8 cellular contexts compared by ENCODE assay signal in genomic region chr17:4607773-4608187, GRCh38. TPM values are rescaled to one million over a fixed set of nuclear protein-coding genes. Genes with fewer than 3 reads are reported as not detected.
DNase-seq lines count a peak whose midpoint lies in the region; ATAC-seq and TF ChIP-seq lines count a peak whose summit lies in the region.

No MANE protein-coding gene starts in this region.

- WGBS in smooth muscle cell (ENCODE audit: low lambda C conversion rate) = 29% methylated on average over 9 of the region's 9 CpGs
- 61% methylated on average over 9 of the region's 9 CpGs for WGBS in SK-N-SH (ENCODE audit: low lambda C conversion rate)

- H3K36me3 ChIP-seq in smooth muscle cell (ENCODE audit: low read depth) (no peaks in the 10 kb centered on the region), SK-N-SH (replicated peaks in 1 of 2; ENCODE audit: control insufficient read depth in 1 of 2, insufficient read depth in 2 of 2, low read length in 1 of 2) (no peaks in the 10 kb centered on the region)

- H3K9me3 ChIP-seq in smooth muscle cell (replicated peaks; ENCODE audit: low read depth) = no peaks in the 10 kb centered on the region
- H3K9me3 ChIP-seq in SK-N-SH = no peaks in the 10 kb centered on the region

- H3K79me2 ChIP-seq in smooth muscle cell (ENCODE audit: low read depth) (no peaks in the 10 kb centered on the region), SK-N-SH (ENCODE audit: insufficient read depth) (no peaks in the 10 kb centered on the region)

- ATAC-seq in left colon = no peak
- no peak for ATAC-seq in HG03095 (IDR thresholded peaks at IDR 0.05; ENCODE audit: unreplicated experiment)
- no peak for ATAC-seq in esophagus mucosa
- no peak for ATAC-seq in HG03025 (IDR thresholded peaks at IDR 0.05; ENCODE audit: low FRiP score, unreplicated experiment)

- H3F3A ChIP-seq in smooth muscle cell (ENCODE audit: low read depth) (no peaks in the 10 kb centered on the region), SK-N-SH (replicated peaks; ENCODE audit: insufficient read depth) (no peaks in the 10 kb centered on the region)

- peak overlapping the region; percentile 58 for H3K4me2 ChIP-seq in smooth muscle cell
- no peak overlapping the region for H3K4me2 ChIP-seq in SK-N-SH

- H3K9me2 ChIP-seq in SK-N-SH = no peaks in the 10 kb centered on the region

- no peak for TF ChIP-seq RAD21 in SK-N-SH (IDR thresholded peaks at IDR 0.05; ENCODE audit: low read length)

- intact Hi-C loops in left colon (cut with DNase I, micrococcal nuclease) = no loop called here

- DNase-seq in HUDEP-2 (lab: John Stamatoyannopoulos, UW; ENCODE audit: unreplicated experiment in 76 of 76) = peak in 74 of 76 experiments; percentile 25 to 89 (median 76)
- peak; percentile 67 to 85 for DNase-seq in cardiac fibroblast (ENCODE audit: low read depth in 2 of 2)
- DNase-seq in left colon = peak; percentile 61
- DNase-seq in smooth muscle cell (lab: John Stamatoyannopoulos, UW; ENCODE audit: unreplicated experiment) = no peak
- DNase-seq in SK-N-SH = no peak

- peaks cover 16% of the 10 kb centered on the region for H3K4me1 ChIP-seq in smooth muscle cell (ENCODE audit: low read depth)
- peaks cover 0 to 9% of the 10 kb centered on the region in 2 experiments; a peak in 1 of 4 replicates for H3K4me1 ChIP-seq in SK-N-SH (ENCODE audit: control insufficient read depth in 1 of 2, insufficient read depth in 2 of 2, low read depth in 1 of 2, low read length in 1 of 2)

- CTCF ChIA-PET in SK-N-SH (lab: Yijun Ruan, JAX) = interaction anchor here (1.5 to 5.1 kb wide), 3 partner anchors 8 to 41 kb away, joined by 6 to 59 read pairs (median 7); no protein-coding TSS in a partner anchor

- POLR2A ChIA-PET in SK-N-SH (lab: Yijun Ruan, JAX) = no interaction called here

- TF ChIP-seq CTCF in cardiac fibroblast (IDR thresholded peaks at IDR 0.05; ENCODE audit: low read depth, low read length) (no peak), smooth muscle cell (IDR thresholded peaks at IDR 0.05; ENCODE audit: borderline replicate concordance, insufficient read depth, poor library complexity, severe bottlenecking) (no peak), SK-N-SH (IDR thresholded peaks at IDR 0.05) (no peak)

- H3K27ac ChIP-seq in smooth muscle cell (ENCODE audit: low read depth) (peak overlapping the region; percentile 49), SK-N-SH (ENCODE audit: low read depth in 2 of 2, low read length in 1 of 2) (no peak overlapping the region)

- no peaks in the 10 kb centered on the region for H4K20me1 ChIP-seq in smooth muscle cell (ENCODE audit: low read depth)
- no peaks in the 10 kb centered on the region for H4K20me1 ChIP-seq in SK-N-SH (ENCODE audit: insufficient read depth)

- H3K27me3 ChIP-seq in smooth muscle cell (ENCODE audit: low read depth) (no peaks in the 10 kb centered on the region), SK-N-SH (ENCODE audit: insufficient read depth) (peaks cover 22% of the 10 kb centered on the region; the same call in 1 of the 2 replicates)

- H2AFZ ChIP-seq in smooth muscle cell (ENCODE audit: low read depth) (peak overlapping the region; percentile 69), SK-N-SH (ENCODE audit: low read depth) (no peak overlapping the region)

- H3K4me3 ChIP-seq in cardiac fibroblast (replicated peaks in 1 of 2; ENCODE audit: low read depth in 2 of 2, low read length in 2 of 2) = no peak overlapping the region
- no peak overlapping the region for H3K4me3 ChIP-seq in smooth muscle cell
- no peak overlapping the region for H3K4me3 ChIP-seq in SK-N-SH (ENCODE audit: low read depth in 2 of 2, low read length in 1 of 2)

- no peak for TF ChIP-seq EP300 in SK-N-SH (IDR thresholded peaks at IDR 0.05; ENCODE audit: borderline replicate concordance in 1 of 2, low read depth in 1 of 2, low read length in 1 of 2)

- H3K9ac ChIP-seq in smooth muscle cell (ENCODE audit: low read depth) = no peak overlapping the region
- no peak overlapping the region for H3K9ac ChIP-seq in SK-N-SH

TF ChIP-seq in SK-N-SH, 30 proteins besides CTCF, POLR2A, EP300 and RAD21:
- TF ChIP-seq IRF3 (IDR thresholded peaks at IDR 0.05; ENCODE audit: low read depth, low read length) (no peak), JUND (IDR thresholded peaks at IDR 0.05) (no peak), NRF1 (IDR thresholded peaks at IDR 0.05; ENCODE audit: low read depth, low read length) (no peak), ZBTB33 (IDR thresholded peaks at IDR 0.05; ENCODE audit: borderline replicate concordance, low read depth) (no peak), TEAD4 (IDR thresholded peaks at IDR 0.05; ENCODE audit: borderline replicate concordance, insufficient read depth) (no peak), ELF1 (IDR thresholded peaks at IDR 0.05) (no peak), MXI1 (IDR thresholded peaks at IDR 0.05; ENCODE audit: low read depth, low read length) (no peak), USF2 (IDR thresholded peaks at IDR 0.05; ENCODE audit: borderline replicate concordance, low read depth, low read length) (no peak), MEF2A (IDR thresholded peaks at IDR 0.05; ENCODE audit: borderline replicate concordance, low read depth) (no peak), GABPA (IDR thresholded peaks at IDR 0.05; ENCODE audit: low read depth) (no peak)
TF ChIP-seq in SK-N-SH: peak in this region for 0.

RNA-seq across cellular contexts. Expression of gene SMTNL2, which starts 23.5 kb away (rescaled TPM):
- under 1 TPM in 1 of 2 donors, not detected in 1; 0.25 TPM for total RNA-seq in left colon
- total RNA-seq in smooth muscle cell = 5.0 and 5.1 TPM in 2 replicates
- polyA plus RNA-seq in smooth muscle cell = 8.3 and 14.8 TPM in 2 replicates
- not detected in 2 replicates for polyA plus RNA-seq in SK-N-SH (2012; rRNA removed)
- polyA plus RNA-seq in SK-N-SH (2012; cell fraction: cytosol; rRNA removed) = not detected in 2 replicates
- not detected in 2 replicates for polyA plus RNA-seq in SK-N-SH (2012; cell fraction: nucleus; rRNA removed)
- 0.56 TPM for total RNA-seq in esophagus mucosa

RNA-seq across cellular contexts. Expression of gene ALOX15, which starts 33.7 kb away (rescaled TPM):
- total RNA-seq in left colon = under 1 TPM; 0.12 to 0.36 TPM
- total RNA-seq in smooth muscle cell = not detected in 2 replicates
- 0.32 TPM in 1 of 2 replicates, not detected in the other for polyA plus RNA-seq in smooth muscle cell
- polyA plus RNA-seq in SK-N-SH (2012; rRNA removed) = not detected in 2 replicates
- 0.03 and 0.12 TPM in 2 replicates for polyA plus RNA-seq in SK-N-SH (2012; cell fraction: cytosol; rRNA removed)
- 0.02 and 0.09 TPM in 2 replicates for polyA plus RNA-seq in SK-N-SH (2012; cell fraction: nucleus; rRNA removed)
- total RNA-seq in esophagus mucosa = 0.32 TPM

RNA-seq across cellular contexts. Expression of gene GGT6, which starts 47.4 kb away (rescaled TPM):
- total RNA-seq in left colon (100 to 1,000 TPM; 185 to 232 TPM), smooth muscle cell (0.27 and 0.76 TPM in 2 replicates), esophagus mucosa (41.6 TPM)
- polyA plus RNA-seq in smooth muscle cell (not detected in 2 replicates), SK-N-SH (2012; rRNA removed) (not detected in 2 replicates)
- not detected in 2 replicates for polyA plus RNA-seq in SK-N-SH (2012; cell fraction: cytosol; rRNA removed)
- not detected in 2 replicates for polyA plus RNA-seq in SK-N-SH (2012; cell fraction: nucleus; rRNA removed)

RNA-seq across cellular contexts. Expression of gene MYBBP1A, which starts 52.6 kb away (rescaled TPM):
- total RNA-seq in left colon = 10 to 100 TPM; 28.1 to 41.6 TPM
- total RNA-seq in smooth muscle cell = 14.3 and 18.1 TPM in 2 replicates
- 28.1 and 33.5 TPM in 2 replicates for polyA plus RNA-seq in smooth muscle cell
- 74.7 and 93.0 TPM in 2 replicates for polyA plus RNA-seq in SK-N-SH (2012; rRNA removed)
- 32.8 and 40.9 TPM in 2 replicates for polyA plus RNA-seq in SK-N-SH (2012; cell fraction: cytosol; rRNA removed)
- polyA plus RNA-seq in SK-N-SH (2012; cell fraction: nucleus; rRNA removed) = 264 and 287 TPM in 2 replicates
- 42.9 TPM for total RNA-seq in esophagus mucosa

Comparison
In these comparisons a context has a peak if more than half of its experiments do, and no peak if none do; other contexts are left out.
1. DNase-seq: peak in HUDEP-2 (74 of 76), cardiac fibroblast (2 of 2) and left colon (2 of 2); none in smooth muscle cell (single experiment) and SK-N-SH (single experiment).
2. RNA of gene GGT6, which starts 47.4 kb away (total RNA-seq): 185 to 232 TPM in left colon and 41.6 TPM in esophagus mucosa (single experiment); 0.27 to 0.76 TPM in smooth muscle cell; every median in the first group is over 10 times any median in the second.